Comparison of ENCODE assay signal across 1 cellular context in genomic region chr20:51712501-51713212, GRCh38.
TF ChIP-seq lines count a peak whose summit lies in the region.

No MANE protein-coding gene starts in this region.

TF ChIP-seq in HepG2, 621 proteins besides CTCF, POLR2A, EP300 and RAD21 (continued from another document and continues in another):
- TF ChIP-seq ZBTB44 (CRISPR knock-in tag; IDR thresholded peaks at IDR 0.05): no peak
- no peak for TF ChIP-seq IKZF1 (IDR thresholded peaks at IDR 0.05)
- TF ChIP-seq PRDM4 (CRISPR knock-in tag; IDR thresholded peaks at IDR 0.05; ENCODE audit: borderline replicate concordance): no peak
- no peak for TF ChIP-seq ZNF770 (CRISPR knock-in tag; IDR thresholded peaks at IDR 0.05)
- TF ChIP-seq ZBTB4 (CRISPR knock-in tag; IDR thresholded peaks at IDR 0.05; ENCODE audit: borderline replicate concordance): peak; percentile 99; the same call in 1 of the 2 replicates
- no peak for TF ChIP-seq ZNF468 (CRISPR knock-in tag; IDR thresholded peaks at IDR 0.05)
- peak; percentile 36; the same call in 1 of the 2 replicates for TF ChIP-seq MTA1 (CRISPR knock-in tag; IDR thresholded peaks at IDR 0.05; ENCODE audit: borderline replicate concordance)
- TF ChIP-seq NR2F2 (IDR thresholded peaks at IDR 0.05; ENCODE audit: borderline replicate concordance, low read depth): peak; percentile 43; the same call in 1 of the 2 replicates
- TF ChIP-seq ZNF646 (CRISPR knock-in tag; IDR thresholded peaks at IDR 0.05): no peak
- peak; percentile 60 for TF ChIP-seq ZFX (CRISPR knock-in tag; IDR thresholded peaks at IDR 0.05; ENCODE audit: low read depth)
- no peak for TF ChIP-seq NR2F1 (CRISPR knock-in tag; IDR thresholded peaks at IDR 0.05)
- no peak for TF ChIP-seq ZNF776 (CRISPR knock-in tag; IDR thresholded peaks at IDR 0.05)
- TF ChIP-seq RBAK (CRISPR knock-in tag; IDR thresholded peaks at IDR 0.05): no peak
- TF ChIP-seq STAG1 (CRISPR knock-in tag; IDR thresholded peaks at IDR 0.05): peak; percentile 70
- no peak for TF ChIP-seq RNF219 (CRISPR knock-in tag; IDR thresholded peaks at IDR 0.05)
- no peak for TF ChIP-seq ZBTB39 (CRISPR knock-in tag; IDR thresholded peaks at IDR 0.05)
- TF ChIP-seq ZBTB10 (CRISPR knock-in tag; IDR thresholded peaks at IDR 0.05; ENCODE audit: borderline replicate concordance): no peak
- TF ChIP-seq ZNF674 (CRISPR knock-in tag; IDR thresholded peaks at IDR 0.05; ENCODE audit: low read depth): no peak
- 0 out of 2 replicates have a peak, but pooled peaks have one; percentile 34 for TF ChIP-seq ZMYM3 (CRISPR knock-in tag; IDR thresholded peaks at IDR 0.05)
- TF ChIP-seq RFXANK (CRISPR knock-in tag; IDR thresholded peaks at IDR 0.05): 0 out of 2 replicates have a peak, but pooled peaks have one; percentile 57
- TF ChIP-seq ZNF280D (CRISPR knock-in tag; IDR thresholded peaks at IDR 0.05): no peak
